ENCODE assay signal across 14 cellular contexts in the genomic region with DNA sequence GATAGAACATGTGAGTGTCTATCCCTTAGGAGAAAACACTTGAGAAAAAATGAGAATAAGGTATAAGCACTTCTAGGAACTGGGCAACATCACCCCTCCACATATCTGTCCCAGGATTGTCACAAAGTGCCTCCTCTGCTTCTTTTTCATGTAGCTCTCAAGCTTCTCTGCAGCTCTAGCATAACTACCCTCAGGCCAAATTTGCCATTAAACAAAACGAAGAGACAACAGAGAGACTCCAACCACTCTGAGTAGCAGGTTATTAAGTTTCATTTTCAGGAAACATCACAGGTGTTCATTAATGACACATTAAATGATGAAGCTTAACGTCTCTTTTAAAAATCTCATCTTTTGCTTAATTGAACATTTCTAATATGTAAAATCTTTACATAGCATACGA.
"Had no signal": no experiment of that assay in that cellular context is flagged by ENCODE, and none has a peak within 500 bp of the region (broad histone marks: within the 10 kb centered on the region; RNA-seq: fewer than 3 reads in every experiment).

No MANE protein-coding gene starts in this region.

- DNase-seq: activated CD4-positive, alpha-beta T cell treated with anti-CD3 and anti-CD28 coated beads, Interleukin-2, amount 10 ng/mL, durations not matched to agents 7 days and 5 days; activated CD4-positive, CD25-positive, alpha-beta regulatory T cell; activated CD8-positive, alpha-beta T cell treated with anti-CD3 and anti-CD28 coated beads, Interleukin-2, amount 10 ng/mL, durations not matched to agents 7 days and 5 days; activated naive CD4-positive, alpha-beta T cell treated with anti-CD3 and anti-CD28 coated beads, Interleukin-2, amount 10 ng/mL, durations not matched to agents 7 days and 5 days; activated naive CD8-positive, alpha-beta T cell treated with anti-CD3 and anti-CD28 coated beads, Interleukin-2, amount 50 U/mL, for 24 hours; activated T-cell treated with anti-CD3 and anti-CD28 coated beads, Interleukin-2, amount 50 U/mL, for 4 hours; anterior cingulate cortex; caudate nucleus; stimulated activated CD4-positive, alpha-beta T cell treated with anti-CD3 and anti-CD28 coated beads, Interleukin-12 subunit alpha, Interleukin-12 subunit beta, amount 100 ng/mL, for 4 hours; stimulated activated CD4-positive, alpha-beta T cell treated with anti-CD3 and anti-CD28 coated beads, Interleukin-1b, Interleukin-23, amount 100 ng/mL, for 48 hours; stimulated activated CD8-positive, alpha-beta memory T cell treated with anti-CD3 and anti-CD28 coated beads, Interleukin-4, amount 100 ng/mL, for 48 hours; stimulated activated naive CD4-positive, alpha-beta T cell; thyroid gland had no signal

- H3K36me3 ChIP-seq: right atrium auricular region, thyroid gland had no signal

- H3K4me3 ChIP-seq: right atrium auricular region, thyroid gland had no signal

- H3K27ac ChIP-seq: right atrium auricular region, thyroid gland had no signal

- ATAC-seq: activated CD8-positive, alpha-beta T cell treated with anti-CD3 and anti-CD28 coated beads, Interleukin-2, amount 10 ng/mL, durations not matched to agents 7 days and 5 days; activated naive CD8-positive, alpha-beta T cell treated with anti-CD3 and anti-CD28 coated beads, Interleukin-2, amount 50 U/mL, for 24 hours; activated T-cell treated with anti-CD3 and anti-CD28 coated beads, Interleukin-2, amount 50 U/mL, for 4 hours had no signal

- H3K9me3 ChIP-seq: right atrium auricular region, thyroid gland had no signal

- H3K4me1 ChIP-seq: right atrium auricular region, thyroid gland had no signal

- H3K27me3 ChIP-seq: right atrium auricular region, thyroid gland had no signal
